ENCODE assay signal across 9 cellular contexts in genomic region chr16:685967-686366, GRCh38. TPM values are rescaled to one million over a fixed set of nuclear protein-coding genes. Genes with fewer than 3 reads are reported as not detected.
DNase-seq lines count a peak whose midpoint lies in the region; ATAC-seq, FAIRE-seq and TF ChIP-seq lines count a peak whose summit lies in the region.
"Had no signal": no experiment of that assay in that cellular context is flagged by ENCODE, and none has a peak within 500 bp of the region (broad histone marks: within the 10 kb centered on the region; RNA-seq: fewer than 3 reads in every experiment).

No MANE protein-coding gene starts in this region.

- CTCF ChIA-PET in A549 (lab: Yijun Ruan, JAX): interaction anchor here (0.7 to 4.8 kb wide), 17 partner anchors 9 to 99 kb away, joined by 3 to 32 read pairs (median 6); partner anchors contain the start of genes METRN, RHBDL1 and RHOT2
- CTCF ChIA-PET in HEK293T (lab: Yijun Ruan, JAX): interaction anchor here (0.6 kb wide), 1 partner anchor 892 kb away, joined by 3 read pairs; no protein-coding TSS in a partner anchor

- in situ Hi-C loops in G401 (cut with HindIII; ENCODE audit: low sequenced_read_pairs): no loop called here

- TF ChIP-seq POLR2A in A549 (IDR thresholded peaks at IDR 0.05; ENCODE audit: low read length): no peak

- DNase-seq in A549 (ENCODE audit: low read depth in 1 of 2, low spot score in 1 of 2): peak in 1 of 2 experiments; percentile 81
- DNase-seq in G401 (ENCODE audit: low spot score): peak; percentile 55
- no peak for DNase-seq in RWPE2 (ENCODE audit: low spot score)
- DNase-seq in fibroblast of pulmonary artery (ENCODE audit: low read depth): peak; percentile 34
- no peak for DNase-seq in head of caudate nucleus
- DNase-seq in HEK293T (ENCODE audit: extremely low spot score): no peak
- DNase-seq in dedifferentiated amniotic fluid mesenchymal stem cell (ENCODE audit: extremely low spot score): no peak
- no peak for DNase-seq in retina
- DNase-seq: stimulated activated CD4-positive, alpha-beta T cell treated with anti-CD3 and anti-CD28 coated beads, Interleukin-4, amount 100 ng/mL, for 1 hour had no signal

- no peaks in the 10 kb centered on the region for H3K27me3 ChIP-seq in RWPE2 (ENCODE audit: insufficient read depth, poor library complexity, severe bottlenecking)

- peaks cover 37% of the 10 kb centered on the region for H3K4me1 ChIP-seq in A549
- peaks cover 13% of the 10 kb centered on the region for H3K4me1 ChIP-seq in RWPE2 (ENCODE audit: insufficient read depth, poor library complexity, severe bottlenecking)

- WGBS in A549 (ENCODE audit: missing lambda C conversion rate): 32% methylated on average over 9 of the region's 10 CpGs

- H3K27ac ChIP-seq in A549: no peak overlapping the region
- no peak overlapping the region for H3K27ac ChIP-seq in RWPE2 (ENCODE audit: poor library complexity, severe bottlenecking)

- no peak for TF ChIP-seq EP300 in A549 (IDR thresholded peaks at IDR 0.05)

- peak; percentile 5 to 53; a peak in 3 of 6 replicates for ATAC-seq in A549
- ATAC-seq in RWPE2 (ENCODE audit: low read depth): no peak

- intact Hi-C loops in head of caudate nucleus (cut with DNase I): no loop called here

- TF ChIP-seq CTCF in A549 (IDR thresholded peaks at IDR 0.05) (peak; percentile 60; the same call in 2 of the 3 replicates), RWPE2 (IDR thresholded peaks at IDR 0.05; ENCODE audit: poor library complexity, severe bottlenecking) (peak; percentile 56), fibroblast of pulmonary artery (IDR thresholded peaks at IDR 0.05; ENCODE audit: low read length, missing control alignments) (peak; percentile 34)

- TF ChIP-seq RAD21 in A549 (conservative IDR thresholded peaks at IDR 0.05 in 1 of 2, IDR thresholded peaks at IDR 0.05 in 1 of 2): no peak

- H3K9me3 ChIP-seq in A549 (no peaks in the 10 kb centered on the region), RWPE2 (ENCODE audit: severe bottlenecking) (no peaks in the 10 kb centered on the region)

- H3K4me3 ChIP-seq in A549 (no peak overlapping the region), RWPE2 (ENCODE audit: severe bottlenecking) (no peak overlapping the region), fibroblast of pulmonary artery (replicated peaks; ENCODE audit: low read depth, low read length) (no peak overlapping the region)

- FAIRE-seq in A549 (lab: Jason Lieb, UNC): no peak

- H3K36me3 ChIP-seq in RWPE2 (ENCODE audit: low read depth): peaks cover 44% of the 10 kb centered on the region

- no peak overlapping the region for H3K4me2 ChIP-seq in A549

- POLR2A ChIA-PET in A549 (lab: Yijun Ruan, JAX): interaction anchor here (1.7 kb wide), 1 partner anchor 9 kb away, joined by 6 read pairs; no protein-coding TSS in a partner anchor
- POLR2A ChIA-PET in HEK293T (lab: Yijun Ruan, JAX): interaction anchor here (1.1 to 1.4 kb wide), 2 partner anchors 34 to 55 kb away, joined by 3 to 4 read pairs; partner anchors contain the start of gene CIAO3

TF ChIP-seq in A549, 52 proteins besides CTCF, POLR2A, EP300 and RAD21 (continues in another document):
- no peak for TF ChIP-seq ZC3H11A (IDR thresholded peaks at IDR 0.05)
- no peak for TF ChIP-seq ELK1 (IDR thresholded peaks at IDR 0.05; ENCODE audit: low read depth, low read length)
- TF ChIP-seq NPAS2 (CRISPR knock-in tag; IDR thresholded peaks at IDR 0.05; ENCODE audit: borderline replicate concordance): no peak
- no peak for TF ChIP-seq RCOR1 (IDR thresholded peaks at IDR 0.05; ENCODE audit: low read depth, low read length)
- TF ChIP-seq TP53 (CRISPR knock-in tag; IDR thresholded peaks at IDR 0.05): no peak
- TF ChIP-seq MAX (IDR thresholded peaks at IDR 0.05): peak; percentile 48; the same call in 1 of the 2 replicates

TF ChIP-seq in HEK293T, 16 proteins besides CTCF, POLR2A, EP300 and RAD21:
- TF ChIP-seq HDGF (IDR thresholded peaks at IDR 0.05; ENCODE audit: borderline replicate concordance): no peak
- TF ChIP-seq NFRKB (IDR thresholded peaks at IDR 0.05): no peak
- no peak for TF ChIP-seq ZNF384 (IDR thresholded peaks at IDR 0.05)
- TF ChIP-seq L3MBTL2 (conservative IDR thresholded peaks at IDR 0.05): no peak
- no peak for TF ChIP-seq PKNOX1 (IDR thresholded peaks at IDR 0.05)

RNA-seq across cellular contexts. Expression of gene JMJD8, which starts 1.8 kb away (rescaled TPM):
- polyA plus RNA-seq in A549 (2011; rRNA removed): 37.5 and 43.8 TPM in 2 replicates
- 109 and 141 TPM in 2 replicates for polyA plus RNA-seq in A549 (2012; cell fraction: cytosol; rRNA removed)
- 182 and 269 TPM in 2 replicates for polyA plus RNA-seq in A549 (2012; cell fraction: nucleus; rRNA removed)
- polyA plus RNA-seq in A549 (2017; fragmentation: RNase III; extraction: RNeasy Plus Mini Kit Qiagen cat#74134 plus additional on column Dnase treatment): 72.6 to 77.0 TPM (median 73.7 TPM) in 3 replicates
- polyA minus RNA-seq in A549 (2011; rRNA and poly(A)+ RNA removed): 33.6 and 39.1 TPM in 2 replicates
- total RNA-seq in G401 (2014; rRNA removed; shearing (Covaris generic)): 3.8 and 4.0 TPM in 2 replicates

RNA-seq across cellular contexts. Expression of gene WDR24, which starts 4.2 kb away (rescaled TPM):
- 2.7 and 3.0 TPM in 2 replicates for polyA plus RNA-seq in A549 (2011; rRNA removed)
- polyA plus RNA-seq in A549 (2012; cell fraction: cytosol; rRNA removed): 7.4 and 8.0 TPM in 2 replicates
- 35.9 and 47.7 TPM in 2 replicates for polyA plus RNA-seq in A549 (2012; cell fraction: nucleus; rRNA removed)
- polyA plus RNA-seq in A549 (2017; fragmentation: RNase III; extraction: RNeasy Plus Mini Kit Qiagen cat#74134 plus additional on column Dnase treatment): 5.6 to 7.6 TPM (median 6.6 TPM) in 3 replicates
- 2.8 and 5.1 TPM in 2 replicates for polyA minus RNA-seq in A549 (2011; rRNA and poly(A)+ RNA removed)
- 6.2 and 7.9 TPM in 2 replicates for total RNA-seq in G401 (2014; rRNA removed; shearing (Covaris generic))

RNA-seq across cellular contexts. Expression of gene STUB1, which starts 5.8 kb away (rescaled TPM):
- polyA plus RNA-seq in A549 (2011; rRNA removed): 53.2 and 60.6 TPM in 2 replicates
- 134 and 143 TPM in 2 replicates for polyA plus RNA-seq in A549 (2012; cell fraction: cytosol; rRNA removed)
- 123 and 167 TPM in 2 replicates for polyA plus RNA-seq in A549 (2012; cell fraction: nucleus; rRNA removed)
- polyA plus RNA-seq in A549 (2017; fragmentation: RNase III; extraction: RNeasy Plus Mini Kit Qiagen cat#74134 plus additional on column Dnase treatment): 90.0 to 93.5 TPM (median 90.4 TPM) in 3 replicates
- polyA minus RNA-seq in A549 (2011; rRNA and poly(A)+ RNA removed): 18.1 and 28.3 TPM in 2 replicates
- 145 and 207 TPM in 2 replicates for total RNA-seq in G401 (2014; rRNA removed; shearing (Covaris generic))

RNA-seq across cellular contexts. Expression of gene RHBDL1, which starts 10.5 kb away (rescaled TPM):
- polyA plus RNA-seq in A549 (2011; rRNA removed): 0.56 and 0.75 TPM in 2 replicates
- polyA plus RNA-seq in A549 (2012; cell fraction: cytosol; rRNA removed): 1.5 and 1.8 TPM in 2 replicates
- 19.1 and 19.7 TPM in 2 replicates for polyA plus RNA-seq in A549 (2012; cell fraction: nucleus; rRNA removed)
- polyA plus RNA-seq in A549 (2017; fragmentation: RNase III; extraction: RNeasy Plus Mini Kit Qiagen cat#74134 plus additional on column Dnase treatment): 1.2 to 1.6 TPM (median 1.4 TPM) in 3 replicates
- polyA minus RNA-seq in A549 (2011; rRNA and poly(A)+ RNA removed): 0.12 and 0.29 TPM in 2 replicates
- 1.1 and 1.5 TPM in 2 replicates for total RNA-seq in G401 (2014; rRNA removed; shearing (Covaris generic))

RNA-seq across cellular contexts. Expression of gene RHOT2, which starts 18.0 kb away (rescaled TPM):
- 33.9 and 38.0 TPM in 2 replicates for polyA plus RNA-seq in A549 (2011; rRNA removed)
- 125 and 162 TPM in 2 replicates for polyA plus RNA-seq in A549 (2012; cell fraction: cytosol; rRNA removed)
- polyA plus RNA-seq in A549 (2012; cell fraction: nucleus; rRNA removed): 953 and 1,278 TPM in 2 replicates
- polyA plus RNA-seq in A549 (2017; fragmentation: RNase III; extraction: RNeasy Plus Mini Kit Qiagen cat#74134 plus additional on column Dnase treatment): 74.0 to 83.5 TPM (median 83.1 TPM) in 3 replicates
- 26.4 and 38.1 TPM in 2 replicates for polyA minus RNA-seq in A549 (2011; rRNA and poly(A)+ RNA removed)
- 83.4 and 104 TPM in 2 replicates for total RNA-seq in G401 (2014; rRNA removed; shearing (Covaris generic))

Comparison
In these comparisons a context has a peak if more than half of its experiments do, and no peak if none do; other contexts are left out.
1. DNase-seq: peak in G401 (single experiment) and fibroblast of pulmonary artery (single experiment); none in RWPE2 (single experiment), head of caudate nucleus (0 of 42), HEK293T (single experiment), dedifferentiated amniotic fluid mesenchymal stem cell (single experiment) and retina (single experiment).
2. Peak in every context shown above with its lines, with median percentiles within 50 percentile points of each other: CTCF ChIP-seq.